8 cellular contexts compared by ENCODE assay signal in genomic region chr1:182301467-182302198, GRCh38.
DNase-seq lines count a peak whose midpoint lies in the region; ATAC-seq and TF ChIP-seq lines count a peak whose summit lies in the region.

No MANE protein-coding gene starts in this region.

- BruUV-seq in Calu3 (replicated peaks; lab: Mats Ljungman, UMichigan), result no TSS peak

- H3K36me3 Mint-ChIP-seq in Calu3 (ENCODE audit: insufficient read depth, unreplicated experiment) (no peaks in the 10 kb centered on the region), type B pancreatic cell (no peaks in the 10 kb centered on the region)
- no peaks in the 10 kb centered on the region for H3K36me3 Mint-ChIP-seq in activated naive CD8-positive, alpha-beta T cell treated with anti-CD3 and anti-CD28 coated beads, Interleukin-2, amount 50 U/mL, for 24 hours (ENCODE audit: low read depth)
- H3K36me3 Mint-ChIP-seq in stimulated activated naive B cell treated with anti-CD40 and anti-IgM and Interleukin-4, amounts not matched to agents 10 μg/mL and 1 μg/mL and 100 μg/mL, for 72 hours, result no peaks in the 10 kb centered on the region

- intact Hi-C loops in Calu3 (cut with micrococcal nuclease; ENCODE audit: unreplicated experiment), result loop anchor here (2.0 kb wide), 3 partner anchors 95 to 217 kb away; no protein-coding TSS in a partner anchor

- DNase-seq in Calu3, result peak; percentile 57
- DNase-seq in HuH-7 (ENCODE audit: low spot score), result peak; percentile 39
- peak; percentile 9 for DNase-seq in activated naive CD8-positive, alpha-beta T cell treated with anti-CD3 and anti-CD28 coated beads, Interleukin-2, amount 50 U/mL, for 24 hours
- DNase-seq in hippocampal formation (lab: John Stamatoyannopoulos, UW), result peak; percentile 46 to 93
- DNase-seq in type B pancreatic cell (ENCODE audit: extremely low spot score, unreplicated experiment), result no peak
- DNase-seq in kidney glomerular epithelial cell (lab: John Stamatoyannopoulos, UW), result no peak
- no peak for DNase-seq in stimulated activated naive B cell treated with anti-CD40 and anti-IgM and Interleukin-4, amounts not matched to agents 10 μg/mL and 1 μg/mL and 100 μg/mL, for 72 hours

- H3K27ac Mint-ChIP-seq in Calu3 (ENCODE audit: unreplicated experiment) (peak overlapping the region; percentile 43), type B pancreatic cell (peak overlapping the region; percentile 5)
- H3K27ac Mint-ChIP-seq in activated naive CD8-positive, alpha-beta T cell treated with anti-CD3 and anti-CD28 coated beads, Interleukin-2, amount 50 U/mL, for 24 hours, result no peak overlapping the region
- H3K27ac Mint-ChIP-seq in stimulated activated naive B cell treated with anti-CD40 and anti-IgM and Interleukin-4, amounts not matched to agents 10 μg/mL and 1 μg/mL and 100 μg/mL, for 72 hours, result no peak overlapping the region

- CTCF ChIA-PET in Calu3 (lab: Charles Lee), result interaction anchor here (1.1 to 2.7 kb wide), 3 partner anchors 90 to 159 kb away, joined by 3 to 10 read pairs (median 3); partner anchors contain the start of gene GLUL

- ATAC-seq in activated naive CD8-positive, alpha-beta T cell treated with anti-CD3 and anti-CD28 coated beads, Interleukin-2, amount 50 U/mL, for 24 hours, result peak; percentile 60
- ATAC-seq in GM21447 (IDR thresholded peaks at IDR 0.05; ENCODE audit: unreplicated experiment), result no peak
- no peak for ATAC-seq in stimulated activated naive B cell treated with anti-CD40 and anti-IgM and Interleukin-4, amounts not matched to agents 10 μg/mL and 1 μg/mL and 100 μg/mL, for 72 hours (replicated peaks)

- H3K4me1 Mint-ChIP-seq in Calu3 (ENCODE audit: low read depth, unreplicated experiment) (peaks cover 31% of the 10 kb centered on the region), type B pancreatic cell (ENCODE audit: unreplicated experiment) (peaks cover 31% of the 10 kb centered on the region)
- peaks cover 19% of the 10 kb centered on the region for H3K4me1 Mint-ChIP-seq in activated naive CD8-positive, alpha-beta T cell treated with anti-CD3 and anti-CD28 coated beads, Interleukin-2, amount 50 U/mL, for 24 hours
- H3K4me1 Mint-ChIP-seq in stimulated activated naive B cell treated with anti-CD40 and anti-IgM and Interleukin-4, amounts not matched to agents 10 μg/mL and 1 μg/mL and 100 μg/mL, for 72 hours, result no peaks in the 10 kb centered on the region

- no peak for TF ChIP-seq CTCF in Calu3 (IDR thresholded peaks at IDR 0.05; ENCODE audit: unreplicated experiment)
- peak; percentile 36 for TF ChIP-seq CTCF in type B pancreatic cell (conservative IDR thresholded peaks at IDR 0.05)

- H3K9me3 Mint-ChIP-seq in Calu3 (ENCODE audit: low read depth, unreplicated experiment), result no peaks in the 10 kb centered on the region
- no peaks in the 10 kb centered on the region for H3K9me3 Mint-ChIP-seq in activated naive CD8-positive, alpha-beta T cell treated with anti-CD3 and anti-CD28 coated beads, Interleukin-2, amount 50 U/mL, for 24 hours
- H3K9me3 Mint-ChIP-seq in type B pancreatic cell, result no peaks in the 10 kb centered on the region
- H3K9me3 Mint-ChIP-seq in stimulated activated naive B cell treated with anti-CD40 and anti-IgM and Interleukin-4, amounts not matched to agents 10 μg/mL and 1 μg/mL and 100 μg/mL, for 72 hours, result no peaks in the 10 kb centered on the region

- no peaks in the 10 kb centered on the region for H3K27me3 Mint-ChIP-seq in Calu3 (ENCODE audit: unreplicated experiment)
- no peaks in the 10 kb centered on the region for H3K27me3 Mint-ChIP-seq in activated naive CD8-positive, alpha-beta T cell treated with anti-CD3 and anti-CD28 coated beads, Interleukin-2, amount 50 U/mL, for 24 hours
- no peaks in the 10 kb centered on the region for H3K27me3 Mint-ChIP-seq in type B pancreatic cell
- H3K27me3 Mint-ChIP-seq in stimulated activated naive B cell treated with anti-CD40 and anti-IgM and Interleukin-4, amounts not matched to agents 10 μg/mL and 1 μg/mL and 100 μg/mL, for 72 hours, result peaks cover 0 to 3% of the 10 kb centered on the region in 2 donors

- H3K4me3 Mint-ChIP-seq in Calu3 (ENCODE audit: low read depth, unreplicated experiment) (no peak overlapping the region), type B pancreatic cell (no peak overlapping the region)
- no peak overlapping the region for H3K4me3 Mint-ChIP-seq in activated naive CD8-positive, alpha-beta T cell treated with anti-CD3 and anti-CD28 coated beads, Interleukin-2, amount 50 U/mL, for 24 hours
- no peak overlapping the region for H3K4me3 Mint-ChIP-seq in stimulated activated naive B cell treated with anti-CD40 and anti-IgM and Interleukin-4, amounts not matched to agents 10 μg/mL and 1 μg/mL and 100 μg/mL, for 72 hours

Comparison
In these comparisons a context has a peak if more than half of its experiments do, and no peak if none do; other contexts are left out.
1. DNase-seq: peak in Calu3 (single experiment), HuH-7 (single experiment), activated naive CD8-positive, alpha-beta T cell treated with anti-CD3 and anti-CD28 coated beads, Interleukin-2, amount 50 U/mL, for 24 hours (single experiment) and hippocampal formation (2 of 2); none in type B pancreatic cell (single experiment), kidney glomerular epithelial cell (single experiment) and stimulated activated naive B cell treated with anti-CD40 and anti-IgM and Interleukin-4, amounts not matched to agents 10 μg/mL and 1 μg/mL and 100 μg/mL, for 72 hours (single experiment).
2. H3K27ac Mint-ChIP-seq: peak in Calu3 (single experiment) and type B pancreatic cell (single experiment); none in activated naive CD8-positive, alpha-beta T cell treated with anti-CD3 and anti-CD28 coated beads, Interleukin-2, amount 50 U/mL, for 24 hours (single experiment) and stimulated activated naive B cell treated with anti-CD40 and anti-IgM and Interleukin-4, amounts not matched to agents 10 μg/mL and 1 μg/mL and 100 μg/mL, for 72 hours (single experiment).